ENCODE assay signal across 8 cellular contexts in the genomic region with DNA sequence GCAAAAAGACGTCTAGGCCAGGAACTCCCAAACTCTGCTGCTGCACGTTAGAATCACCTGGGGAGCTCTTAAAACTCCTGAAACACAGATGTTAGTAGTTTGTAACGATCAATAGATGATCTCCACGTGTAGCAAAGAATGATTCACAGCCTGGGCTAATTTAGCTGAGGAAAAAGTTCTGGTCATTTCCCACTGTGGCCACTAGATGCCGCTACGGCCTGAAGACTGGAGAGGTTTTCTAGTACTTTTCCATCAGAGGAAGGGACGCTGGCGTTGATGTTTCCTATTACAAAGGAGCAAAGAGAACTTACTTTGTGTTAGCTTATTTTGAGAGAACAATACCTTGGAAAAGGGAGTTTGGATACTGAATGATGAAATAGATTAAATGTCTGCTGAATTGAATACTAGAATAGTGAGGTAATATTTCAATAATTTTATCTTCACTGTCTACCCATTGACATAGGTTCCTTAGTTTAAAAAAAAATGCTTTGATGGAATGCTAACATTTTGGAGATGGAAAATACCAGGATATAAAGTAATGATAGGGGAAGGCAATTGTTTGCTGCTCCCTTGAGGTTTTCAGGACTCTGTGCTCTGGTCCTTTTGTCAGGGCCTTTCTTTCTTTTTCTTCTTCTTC.
A peak's percentile ranks its signal among the peaks of the same experiment; 100 is the strongest.
DNase-seq lines count a peak whose midpoint lies in the region; ATAC-seq, FAIRE-seq and TF ChIP-seq lines count a peak whose summit lies in the region.

No MANE protein-coding gene starts in this region.

- TF ChIP-seq POLR2A in GM12891 (IDR thresholded peaks at IDR 0.05; ENCODE audit: low read depth, low read length) (no peak), adrenal gland (IDR thresholded peaks at IDR 0.05) (no peak)

- peak; percentile 81 for FAIRE-seq in GM12891 (lab: Jason Lieb, UNC)

- no peaks in the 10 kb centered on the region for H3K9me3 ChIP-seq in adrenal gland (replicated peaks in 1 of 3)

- DNase-seq in GM12891 (ENCODE audit: insufficient read length, low spot score) (peak; percentile 24), NCI-H1436 treated with DMSO at 0.1 percent for 48 hours (lab: John Stamatoyannopoulos, UW) (peak; percentile 74), SW480 (ENCODE audit: low spot score) (peak; percentile 79), adrenal gland (peak; percentile 77 to 95 (median 82)), left ventricle myocardium superior (peak; percentile 68), retina (peak; percentile 81)

- no peak overlapping the region for H3K4me3 ChIP-seq in adrenal gland

- WGBS in adrenal gland, 4 donors = 1 to 2% (median 2%) methylated on average over 8 of the region's 8 CpGs

- intact Hi-C loops in adrenal gland (cut with DNase I) (loop anchor here (5.0 to 10.0 kb wide), 3 partner anchors 163 to 246 kb away; a partner anchor contains a TSS), left ventricle myocardium superior (cut with micrococcal nuclease) (no loop called here)

- peak; percentile 89 to 98 (median 96) for TF ChIP-seq CTCF in adrenal gland (IDR thresholded peaks at IDR 0.05)

- peaks cover 0 to 17% of the 10 kb centered on the region in 2 donors for H3K36me3 ChIP-seq in adrenal gland (replicated peaks in 1 of 2)

- H3K4me1 ChIP-seq in adrenal gland (replicated peaks in 1 of 2) = no peaks in the 10 kb centered on the region

- no peaks in the 10 kb centered on the region for H3K27me3 ChIP-seq in adrenal gland

- ATAC-seq in HG02840 (IDR thresholded peaks at IDR 0.05; ENCODE audit: low FRiP score, unreplicated experiment) (peak; percentile 84), left ventricle myocardium superior (peak; percentile 72), GM19397 (IDR thresholded peaks at IDR 0.05; ENCODE audit: unreplicated experiment) (no peak)

- peak overlapping the region in 2 of 5 donors; percentile 49 to 62 for H3K27ac ChIP-seq in adrenal gland

TF ChIP-seq in GM12891, 5 proteins besides CTCF, POLR2A, EP300 and RAD21:
- TF ChIP-seq POLR2AphosphoS5 (IDR thresholded peaks at IDR 0.05; ENCODE audit: low read depth, low read length) = no peak
- no peak for TF ChIP-seq POU2F2 (IDR thresholded peaks at IDR 0.05; ENCODE audit: low read depth, low read length)
- TF ChIP-seq TAF1 (IDR thresholded peaks at IDR 0.05; ENCODE audit: low read depth, low read length) = no peak
- no peak for TF ChIP-seq SPI1 (IDR thresholded peaks at IDR 0.05; ENCODE audit: low read depth, low read length)
- TF ChIP-seq PAX5 (IDR thresholded peaks at IDR 0.05; ENCODE audit: insufficient read depth, low read length, severe bottlenecking) = no peak

Comparison
In these comparisons a context has a peak if more than half of its experiments do, and no peak if none do; other contexts are left out.
1. DNase-seq: peak in every context shown above with its lines; median percentile 82 in adrenal gland; 81 in retina; 79 in SW480; 74 in NCI-H1436 treated with DMSO at 0.1 percent for 48 hours; 68 in left ventricle myocardium superior; 24 in GM12891.